Comparison of ENCODE assay signal across 8 cellular contexts in the genomic region with DNA sequence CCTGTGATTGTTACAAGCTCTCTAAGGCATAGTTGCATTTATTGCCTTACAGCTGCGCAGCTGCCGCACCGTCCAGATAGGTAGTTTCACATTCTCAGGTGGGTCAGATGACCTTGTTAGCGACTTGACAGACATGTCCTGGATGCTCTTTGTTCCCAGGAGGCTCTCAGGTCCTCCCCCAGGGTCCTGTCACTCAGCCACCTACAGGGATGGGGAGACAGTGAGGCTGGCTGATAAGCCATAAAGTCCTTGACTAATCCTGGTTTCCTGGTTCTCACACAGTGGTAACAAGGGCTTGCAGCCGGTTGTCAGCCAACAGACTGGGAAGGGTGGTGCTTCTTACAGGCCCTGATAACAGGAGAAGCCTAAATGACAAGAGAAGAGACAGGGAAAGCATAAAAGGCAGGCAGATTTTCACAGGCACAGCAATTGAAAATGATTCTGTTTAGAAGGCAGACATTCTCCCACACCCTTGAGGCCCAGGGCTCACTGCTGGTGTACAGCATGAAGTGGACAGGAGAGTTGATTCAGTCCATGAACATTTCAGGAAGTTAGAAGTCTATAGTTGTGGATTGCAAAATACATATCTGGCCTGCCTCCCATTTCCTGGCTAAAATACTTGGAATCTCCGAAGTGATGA. TPM values are rescaled to one million over a fixed set of nuclear protein-coding genes. Genes with fewer than 3 reads are reported as not detected.
DNase-seq lines count a peak whose midpoint lies in the region; ATAC-seq lines count a peak whose summit lies in the region.

No MANE protein-coding gene starts in this region.

- H2AFZ ChIP-seq in GM23248 = no peak overlapping the region
- no peak overlapping the region for H2AFZ ChIP-seq in neuronal stem cell (ENCODE audit: low read length)

- WGBS in GM23248 (ENCODE audit: low coverage in 1 of 2, low lambda C conversion rate in 2 of 2, missing lambda C conversion rate in 2 of 2), 2 experiments = 37 to 44% methylated on average over 6 of the region's 6 CpGs
- WGBS in neuronal stem cell (ENCODE audit: extremely low coverage in 2 of 2, insufficient read length in 2 of 2, insufficient replicate concordance in 1 of 2), 2 donors = no CpG with 5 or more reads among the region's 6 CpGs

- no peak overlapping the region for H2BK12ac ChIP-seq in neuronal stem cell (ENCODE audit: low read length)

- peak; percentile 92 for DNase-seq in GM23248
- DNase-seq in SJCRH30 = peak; percentile 61
- DNase-seq in fibroblast of peridontal ligament (ENCODE audit: extremely low read depth) = peak; percentile 83
- DNase-seq in SIG-M5 (lab: John Stamatoyannopoulos, UW) = no peak
- no peak for DNase-seq in neuronal stem cell (ENCODE audit: low spot score)

- H3K4me2 ChIP-seq in GM23248 (ENCODE audit: unreplicated experiment) (peak overlapping the region; percentile 98), neuronal stem cell (ENCODE audit: insufficient read depth, low read length, poor library complexity, severe bottlenecking) (no peak overlapping the region)

- H3K36me3 ChIP-seq in GM23248 (ENCODE audit: low read depth) (peaks cover 5% of the 10 kb centered on the region; the same call in 1 of the 2 replicates), SJCRH30 (peaks cover 39% of the 10 kb centered on the region), rectal smooth muscle tissue (ENCODE audit: control insufficient read depth, insufficient read depth, low read length) (no peaks in the 10 kb centered on the region), neuronal stem cell (replicated peaks in 1 of 2; ENCODE audit: control insufficient read depth in 2 of 2, insufficient read depth in 2 of 2, low read length in 2 of 2) (peaks cover 9 to 58% of the 10 kb centered on the region in 2 donors)

- in situ Hi-C loops in GM23248 (cut with MboI) = no loop called here

- no peak overlapping the region for H4K8ac ChIP-seq in neuronal stem cell (ENCODE audit: low read depth, low read length)

- H3K79me2 ChIP-seq in GM23248 (ENCODE audit: insufficient read depth) = peaks cover 98% of the 10 kb centered on the region

- H3K9me2 ChIP-seq in GM23248 (ENCODE audit: insufficient read depth) = no peaks in the 10 kb centered on the region

- H2BK120ac ChIP-seq in neuronal stem cell (ENCODE audit: low read depth, low read length) = no peak overlapping the region

- H3K79me1 ChIP-seq in neuronal stem cell (ENCODE audit: low read depth, low read length) = peaks cover 31% of the 10 kb centered on the region

- no peak overlapping the region for H3K23ac ChIP-seq in neuronal stem cell (ENCODE audit: low read depth, low read length, poor library complexity)

- no peak overlapping the region for H2AK5ac ChIP-seq in neuronal stem cell (ENCODE audit: low read depth, low read length)

- no peak overlapping the region for H4K91ac ChIP-seq in neuronal stem cell (ENCODE audit: low read depth, low read length, poor library complexity)

- no peak overlapping the region for H3K14ac ChIP-seq in neuronal stem cell (ENCODE audit: low read length)

- no peak overlapping the region for H3K18ac ChIP-seq in neuronal stem cell (ENCODE audit: low read length)

- H3K9ac ChIP-seq in GM23248 = peak overlapping the region; percentile 98
- peak overlapping the region; percentile 8 for H3K9ac ChIP-seq in rectal smooth muscle tissue (ENCODE audit: low read length)
- no peak overlapping the region for H3K9ac ChIP-seq in neuronal stem cell (ENCODE audit: low read depth, low read length, poor library complexity)

- peak overlapping the region; percentile 92 for H3K4me3 ChIP-seq in GM23248
- H3K4me3 ChIP-seq in SJCRH30 = no peak overlapping the region
- H3K4me3 ChIP-seq in rectal smooth muscle tissue (ENCODE audit: low read length) = peak overlapping the region; percentile 83
- peak overlapping the region in 1 of 2 donors; percentile 99 for H3K4me3 ChIP-seq in neuronal stem cell (ENCODE audit: low read length in 2 of 2)

- H3K27ac ChIP-seq in GM23248 (peak overlapping the region; percentile 93), SJCRH30 (peak overlapping the region; percentile 83), rectal smooth muscle tissue (ENCODE audit: low read depth, low read length) (no peak overlapping the region), neuronal stem cell (replicated peaks; ENCODE audit: low read length) (no peak overlapping the region)

- H3F3A ChIP-seq in GM23248 (ENCODE audit: insufficient read depth) = peaks cover 61% of the 10 kb centered on the region

- peaks cover 37% of the 10 kb centered on the region for H4K20me1 ChIP-seq in GM23248 (ENCODE audit: insufficient read depth)

- no peak overlapping the region for H3K4ac ChIP-seq in neuronal stem cell (ENCODE audit: low read length)

- H3K9me3 ChIP-seq in GM23248 (ENCODE audit: low read depth) (no peaks in the 10 kb centered on the region), SJCRH30 (replicated peaks) (no peaks in the 10 kb centered on the region), neuronal stem cell (replicated peaks in 1 of 2; ENCODE audit: control insufficient read depth in 2 of 2, insufficient read depth in 1 of 2, low read depth in 1 of 2, low read length in 2 of 2) (no peaks in the 10 kb centered on the region)

- H2BK15ac ChIP-seq in neuronal stem cell (ENCODE audit: low read length) = no peak overlapping the region

- H3K4me1 ChIP-seq in GM23248 (ENCODE audit: insufficient read depth) (peaks cover 63% of the 10 kb centered on the region), SJCRH30 (peaks cover 23% of the 10 kb centered on the region; the same call in 1 of the 2 replicates), rectal smooth muscle tissue (ENCODE audit: control insufficient read depth, insufficient read depth, low read length) (peaks cover 50% of the 10 kb centered on the region), neuronal stem cell (ENCODE audit: control insufficient read depth in 2 of 2, insufficient read depth in 1 of 2, low read depth in 1 of 2, low read length in 2 of 2) (peaks cover 28% of the 10 kb centered on the region in 2 donors)

- H3K27me3 ChIP-seq in GM23248 (replicated peaks; ENCODE audit: insufficient read depth) = no peaks in the 10 kb centered on the region
- no peaks in the 10 kb centered on the region for H3K27me3 ChIP-seq in SJCRH30
- no peaks in the 10 kb centered on the region for H3K27me3 ChIP-seq in rectal smooth muscle tissue (ENCODE audit: control insufficient read depth, insufficient read depth, low read length)
- no peaks in the 10 kb centered on the region for H3K27me3 ChIP-seq in neuronal stem cell (ENCODE audit: control insufficient read depth in 3 of 3, insufficient read depth in 3 of 3, low read depth in 1 of 3, low read length in 3 of 3)

- ATAC-seq in HG03378 (IDR thresholded peaks at IDR 0.05; ENCODE audit: unreplicated experiment) (no peak), GM19023 (IDR thresholded peaks at IDR 0.05; ENCODE audit: unreplicated experiment) (no peak)

- H2BK5ac ChIP-seq in neuronal stem cell (ENCODE audit: low read length) = no peak overlapping the region

RNA-seq across cellular contexts. Expression of gene ARF1, which starts 2.9 kb away (rescaled TPM):
- 259 and 292 TPM in 2 replicates for total RNA-seq in GM23248 (2014; rRNA removed; shearing (Covaris generic))
- 656 and 698 TPM in 2 replicates for polyA plus RNA-seq in GM23248 (2016; fragmentation: Nextera tagmentation; extraction: Ambion mirVana)
- total RNA-seq in SJCRH30 (2014; rRNA removed; shearing (Covaris generic)) = 291 and 309 TPM in 2 replicates
- 267 TPM for polyA plus RNA-seq in neuronal stem cell (2013, experiment 1 of 2)
- 266 TPM for polyA plus RNA-seq in neuronal stem cell (2013, experiment 2 of 2)

RNA-seq across cellular contexts. Expression of gene C1orf35, which starts 17.7 kb away (rescaled TPM):
- total RNA-seq in GM23248 (2014; rRNA removed; shearing (Covaris generic)) = 11.6 and 15.6 TPM in 2 replicates
- polyA plus RNA-seq in GM23248 (2016; fragmentation: Nextera tagmentation; extraction: Ambion mirVana) = 19.9 and 23.4 TPM in 2 replicates
- total RNA-seq in SJCRH30 (2014; rRNA removed; shearing (Covaris generic)) = 19.9 and 22.8 TPM in 2 replicates
- polyA plus RNA-seq in neuronal stem cell (2013, experiment 1 of 2) = 28.9 TPM
- 28.4 TPM for polyA plus RNA-seq in neuronal stem cell (2013, experiment 2 of 2)

RNA-seq across cellular contexts. Expression of gene MRPL55, which starts 23.7 kb away (rescaled TPM):
- 57.5 and 84.4 TPM in 2 replicates for total RNA-seq in GM23248 (2014; rRNA removed; shearing (Covaris generic))
- polyA plus RNA-seq in GM23248 (2016; fragmentation: Nextera tagmentation; extraction: Ambion mirVana) = 94.4 and 95.1 TPM in 2 replicates
- 48.5 and 64.6 TPM in 2 replicates for total RNA-seq in SJCRH30 (2014; rRNA removed; shearing (Covaris generic))
- polyA plus RNA-seq in neuronal stem cell (2013, experiment 1 of 2) = 69.3 TPM
- polyA plus RNA-seq in neuronal stem cell (2013, experiment 2 of 2) = 63.2 TPM

RNA-seq across cellular contexts. Expression of gene GUK1, which starts 54.7 kb away (rescaled TPM):
- 324 and 340 TPM in 2 replicates for total RNA-seq in GM23248 (2014; rRNA removed; shearing (Covaris generic))
- 554 and 574 TPM in 2 replicates for polyA plus RNA-seq in GM23248 (2016; fragmentation: Nextera tagmentation; extraction: Ambion mirVana)
- 114 and 137 TPM in 2 replicates for total RNA-seq in SJCRH30 (2014; rRNA removed; shearing (Covaris generic))
- 106 TPM for polyA plus RNA-seq in neuronal stem cell (2013, experiment 1 of 2)
- 98.6 TPM for polyA plus RNA-seq in neuronal stem cell (2013, experiment 2 of 2)

Comparison
In these comparisons a context has a peak if more than half of its experiments do, and no peak if none do; other contexts are left out.
1. DNase-seq: peak in GM23248 (single experiment), SJCRH30 (2 of 2) and fibroblast of peridontal ligament (single experiment); none in SIG-M5 (single experiment) and neuronal stem cell (single experiment).
2. H3K27ac ChIP-seq: peak in GM23248 (single experiment) and SJCRH30 (single experiment); none in rectal smooth muscle tissue (single experiment) and neuronal stem cell (single experiment).